Comparison of ENCODE assay signal across 9 cellular contexts in genomic region chr5:74765201-74765600, GRCh38. TPM values are rescaled to one million over a fixed set of nuclear protein-coding genes. Genes with fewer than 3 reads are reported as not detected.
DNase-seq lines count a peak whose midpoint lies in the region; ATAC-seq and TF ChIP-seq lines count a peak whose summit lies in the region.
"Had no signal": no experiment of that assay in that cellular context is flagged by ENCODE, and none has a peak within 500 bp of the region (broad histone marks: within the 10 kb centered on the region; RNA-seq: fewer than 3 reads in every experiment).

No MANE protein-coding gene starts in this region.

- no peak for ATAC-seq in CD4-positive, alpha-beta T cell (ENCODE audit: poor library complexity)
- ATAC-seq in IMR-90 (ENCODE audit: low read depth) (no peak), memory B cell (ENCODE audit: low read depth) (no peak), HG03342 (IDR thresholded peaks at IDR 0.05; ENCODE audit: unreplicated experiment) (no peak)
- no peak for ATAC-seq in activated naive CD4-positive, alpha-beta T cell treated with anti-CD3 and anti-CD28 coated beads, Interleukin-2, amount 50 U/mL, for 72 hours

- CTCF ChIA-PET in CD4-positive, alpha-beta T cell (lab: Charles Lee), result no interaction called here
- CTCF ChIA-PET in IMR-90 (lab: Yijun Ruan, JAX), result no interaction called here

- no peak for TF ChIP-seq POLR2A in IMR-90 (IDR thresholded peaks at IDR 0.05; ENCODE audit: low read depth, low read length)

- H3K9me1 ChIP-seq in IMR-90 (ENCODE audit: insufficient read depth, low read length), result no peaks in the 10 kb centered on the region

- H2BK5ac ChIP-seq in IMR-90 (ENCODE audit: low read depth, low read length, poor library complexity, severe bottlenecking), result no peak overlapping the region

- H2AK9ac ChIP-seq in IMR-90 (replicated peaks; ENCODE audit: low read depth, low read length, poor library complexity), result no peak overlapping the region

- H3K56ac ChIP-seq in IMR-90 (ENCODE audit: extremely low read depth, insufficient read depth, low read length), result no peak overlapping the region

- peaks cover 54% of the 10 kb centered on the region for H3K4me1 Mint-ChIP-seq in CD4-positive, alpha-beta T cell (ENCODE audit: low read depth)
- peaks cover 17% of the 10 kb centered on the region for H3K4me1 Mint-ChIP-seq in memory B cell

- no peak for DNase-seq in CD4-positive, alpha-beta T cell
- DNase-seq in IMR-90 (no peak), memory B cell (ENCODE audit: low spot score in 2 of 2) (no peak), amygdala (lab: John Stamatoyannopoulos, UW) (no peak), NCI-H2107 (lab: John Stamatoyannopoulos, UW) (no peak), DMS79 treated with DMSO at 0.1 percent for 48 hours (lab: John Stamatoyannopoulos, UW) (no peak)
- no peak for DNase-seq in activated naive CD4-positive, alpha-beta T cell treated with anti-CD3 and anti-CD28 coated beads, Interleukin-2, amount 50 U/mL, for 72 hours (ENCODE audit: low spot score in 2 of 2)
- DNase-seq: foreskin fibroblast had no signal

- no peak overlapping the region for H4K5ac ChIP-seq in IMR-90 (ENCODE audit: low read depth, low read length)

- BruUV-seq in IMR-90 (replicated peaks; lab: Mats Ljungman, UMichigan), result no TSS peak

- H3K4me2 ChIP-seq in IMR-90 (ENCODE audit: low read depth, low read length), result peak overlapping the region; percentile 33

- peaks cover 64% of the 10 kb centered on the region for H3K36me3 Mint-ChIP-seq in CD4-positive, alpha-beta T cell (ENCODE audit: low read depth)
- peaks cover 26 to 28% of the 10 kb centered on the region in 2 donors for H3K36me3 Mint-ChIP-seq in activated naive CD4-positive, alpha-beta T cell treated with anti-CD3 and anti-CD28 coated beads, Interleukin-2, amount 50 U/mL, for 72 hours
- H3K36me3 Mint-ChIP-seq in memory B cell, result peaks cover 10% of the 10 kb centered on the region

- no peak overlapping the region for H3K23ac ChIP-seq in IMR-90 (ENCODE audit: low read depth, low read length)

- no peaks in the 10 kb centered on the region for H3K9me3 ChIP-seq in CD4-positive, alpha-beta T cell (ENCODE audit: control insufficient read depth, low read length)
- H3K9me3 ChIP-seq in IMR-90 (ENCODE audit: control insufficient read depth, insufficient read depth, low read length), result no peaks in the 10 kb centered on the region

- H3K9ac ChIP-seq in IMR-90 (ENCODE audit: low read depth, low read length), result no peak overlapping the region

- peak overlapping the region; percentile 57 for H3K27ac Mint-ChIP-seq in CD4-positive, alpha-beta T cell
- peak overlapping the region; percentile 39 to 94 for H3K27ac Mint-ChIP-seq in activated naive CD4-positive, alpha-beta T cell treated with anti-CD3 and anti-CD28 coated beads, Interleukin-2, amount 50 U/mL, for 72 hours
- H3K27ac Mint-ChIP-seq in memory B cell, result peak overlapping the region; percentile 48

- peak overlapping the region; percentile 79 for H3K4me3 Mint-ChIP-seq in CD4-positive, alpha-beta T cell
- H3K4me3 Mint-ChIP-seq in memory B cell, result peak overlapping the region; percentile 69

- no peak overlapping the region for H2AK5ac ChIP-seq in IMR-90 (ENCODE audit: low read depth, low read length)

- H3K4me1 ChIP-seq in IMR-90 (ENCODE audit: control insufficient read depth, insufficient read depth, low read length), result peaks cover 7% of the 10 kb centered on the region

- dilution Hi-C loops in IMR-90 (cut with HindIII; ENCODE audit: low sequenced_read_pairs, unreplicated experiment), result no loop called here

- H4K20me1 ChIP-seq in IMR-90 (ENCODE audit: insufficient read depth, low read length), result no peaks in the 10 kb centered on the region

- H3K18ac ChIP-seq in IMR-90 (ENCODE audit: low read depth, low read length), result no peak overlapping the region

- no peak overlapping the region for H2BK120ac ChIP-seq in IMR-90 (ENCODE audit: low read depth, low read length)

- TF ChIP-seq CTCF in CD4-positive, alpha-beta T cell (IDR thresholded peaks at IDR 0.05), result no peak
- no peak for TF ChIP-seq CTCF in IMR-90 (conservative IDR thresholded peaks at IDR 0.05; ENCODE audit: low read depth, low read length)

- no peak overlapping the region for H2BK15ac ChIP-seq in IMR-90 (ENCODE audit: low read depth, low read length)

- H2BK20ac ChIP-seq in IMR-90 (ENCODE audit: low read depth, low read length), result no peak overlapping the region

- no peaks in the 10 kb centered on the region for H3K9me3 Mint-ChIP-seq in CD4-positive, alpha-beta T cell
- H3K9me3 Mint-ChIP-seq in activated naive CD4-positive, alpha-beta T cell treated with anti-CD3 and anti-CD28 coated beads, Interleukin-2, amount 50 U/mL, for 72 hours, result no peaks in the 10 kb centered on the region
- H3K9me3 Mint-ChIP-seq in memory B cell, result no peaks in the 10 kb centered on the region

- H4K8ac ChIP-seq in IMR-90 (ENCODE audit: low read depth in 2 of 2, low read length in 2 of 2), result no peak overlapping the region

- no peaks in the 10 kb centered on the region for H3K27me3 ChIP-seq in CD4-positive, alpha-beta T cell (ENCODE audit: control insufficient read depth, insufficient read depth, low read length)
- H3K27me3 ChIP-seq in IMR-90 (ENCODE audit: control insufficient read depth, insufficient read depth, low read length), result no peaks in the 10 kb centered on the region

- H3K79me1 ChIP-seq in IMR-90 (ENCODE audit: low read depth in 1 of 2, low read length in 2 of 2), result peaks cover 20 to 46% of the 10 kb centered on the region in 2 experiments

- intact Hi-C loops in CD4-positive, alpha-beta T cell (cut with DNase I, micrococcal nuclease), result loop anchor here (5.0 to 10.0 kb wide), 11 partner anchors 78 to 1200 kb away; partner anchors contain the start of genes ANKRA2 (in 1 of the 2), ANKRD31 (in 1 of the 2), CERT1 (in 1 of the 2) and GCNT4 (in 1 of the 2)
- intact Hi-C loops in IMR-90 (cut with micrococcal nuclease), result no loop called here

- H3K4me3 ChIP-seq in IMR-90 (ENCODE audit: insufficient read depth, low read depth, low read length), result no peak overlapping the region

- no peak overlapping the region for H3K27ac ChIP-seq in CD4-positive, alpha-beta T cell (ENCODE audit: low read depth, low read length)
- H3K27ac ChIP-seq in IMR-90 (ENCODE audit: insufficient read depth, low read length), result no peak overlapping the region

- 0 out of 2 replicates have a peak, but pooled peaks cover 2% of the 10 kb centered on the region for H3K36me3 ChIP-seq in IMR-90 (ENCODE audit: control insufficient read depth, insufficient read depth, low read length)

- in situ Hi-C loops in IMR-90 (cut with MboI; ENCODE audit: low sequenced_read_pairs), result loop anchor here (25.0 kb wide), 1 partner anchor 597 kb away; no protein-coding TSS in a partner anchor

- H3K4ac ChIP-seq in IMR-90 (ENCODE audit: low read depth, low read length), result no peak overlapping the region

- no peak overlapping the region for H4K91ac ChIP-seq in IMR-90 (ENCODE audit: insufficient read depth, low read depth, low read length)

- TF ChIP-seq RAD21 in IMR-90 (IDR thresholded peaks at IDR 0.05; ENCODE audit: low read length), result no peak

- no peak overlapping the region for H2AFZ ChIP-seq in IMR-90 (replicated peaks; ENCODE audit: low read length, poor library complexity)

- no peaks in the 10 kb centered on the region for H3K27me3 Mint-ChIP-seq in CD4-positive, alpha-beta T cell
- no peaks in the 10 kb centered on the region for H3K27me3 Mint-ChIP-seq in memory B cell

- POLR2A ChIA-PET in CD4-positive, alpha-beta T cell (lab: Charles Lee), result no interaction called here
- POLR2A ChIA-PET in IMR-90 (lab: Charles Lee; ENCODE audit: unreplicated experiment), result no interaction called here

- no peak overlapping the region for H3K14ac ChIP-seq in IMR-90 (replicated peaks; ENCODE audit: low read depth, low read length)

- WGBS in IMR-90 (ENCODE audit: extremely low coverage in 2 of 2, insufficient read length in 1 of 2), 2 experiments, result no CpG with 5 or more reads among the region's 9 CpGs

TF ChIP-seq in IMR-90, 13 proteins besides CTCF, POLR2A, EP300 and RAD21:
- TF ChIP-seq NFE2L2 (IDR thresholded peaks at IDR 0.05; ENCODE audit: low read depth, low read length) (no peak), BHLHE40 (IDR thresholded peaks at IDR 0.05; ENCODE audit: low read depth, low read length) (no peak), MAZ (IDR thresholded peaks at IDR 0.05; ENCODE audit: borderline replicate concordance, low read depth, low read length) (no peak), MXI1 (IDR thresholded peaks at IDR 0.05; ENCODE audit: borderline replicate concordance, low read depth, low read length) (no peak), ELK1 (IDR thresholded peaks at IDR 0.05; ENCODE audit: borderline replicate concordance, low read depth, low read length) (no peak), CHD1 (IDR thresholded peaks at IDR 0.05; ENCODE audit: low read depth, low read length) (no peak)

RNA-seq across cellular contexts. Expression of gene GFM2, which starts 1.7 kb away (rescaled TPM):
- total RNA-seq in CD4-positive, alpha-beta T cell, result 10 to 100 TPM; 10.9 to 12.3 TPM
- 45.7 and 61.4 TPM in 2 replicates for total RNA-seq in IMR-90 (2012; rRNA removed)
- 18.8 and 23.3 TPM in 2 replicates for polyA plus RNA-seq in IMR-90 (2012; rRNA removed)
- 5.0 and 7.4 TPM in 2 replicates for polyA plus RNA-seq in IMR-90 (2012; cell fraction: cytosol; rRNA removed)
- 6.8 and 41.6 TPM in 2 replicates for polyA plus RNA-seq in IMR-90 (2012; cell fraction: nucleus; rRNA removed; ENCODE audit: low replicate concordance)
- 10 to 100 TPM; 31.4 to 46.7 TPM for total RNA-seq in activated naive CD4-positive, alpha-beta T cell treated with anti-CD3 and anti-CD28 coated beads, Interleukin-2, amount 50 U/mL, for 72 hours

RNA-seq across cellular contexts. Expression of gene NSA2, which starts 1.8 kb away (rescaled TPM):
- 100 to 1,000 TPM; 190 to 200 TPM for total RNA-seq in CD4-positive, alpha-beta T cell
- 5.4 and 25.6 TPM in 2 replicates for total RNA-seq in IMR-90 (2012; rRNA removed)
- polyA plus RNA-seq in IMR-90 (2012; rRNA removed), result 33.0 and 33.9 TPM in 2 replicates
- polyA plus RNA-seq in IMR-90 (2012; cell fraction: cytosol; rRNA removed), result 8.5 and 11.2 TPM in 2 replicates
- 1.6 and 9.3 TPM in 2 replicates for polyA plus RNA-seq in IMR-90 (2012; cell fraction: nucleus; rRNA removed; ENCODE audit: low replicate concordance)
- total RNA-seq in activated naive CD4-positive, alpha-beta T cell treated with anti-CD3 and anti-CD28 coated beads, Interleukin-2, amount 50 U/mL, for 72 hours, result 10 to 100 TPM; 80.7 to 82.7 TPM
